Comparison of ENCODE assay signal across 8 cellular contexts in the genomic region with DNA sequence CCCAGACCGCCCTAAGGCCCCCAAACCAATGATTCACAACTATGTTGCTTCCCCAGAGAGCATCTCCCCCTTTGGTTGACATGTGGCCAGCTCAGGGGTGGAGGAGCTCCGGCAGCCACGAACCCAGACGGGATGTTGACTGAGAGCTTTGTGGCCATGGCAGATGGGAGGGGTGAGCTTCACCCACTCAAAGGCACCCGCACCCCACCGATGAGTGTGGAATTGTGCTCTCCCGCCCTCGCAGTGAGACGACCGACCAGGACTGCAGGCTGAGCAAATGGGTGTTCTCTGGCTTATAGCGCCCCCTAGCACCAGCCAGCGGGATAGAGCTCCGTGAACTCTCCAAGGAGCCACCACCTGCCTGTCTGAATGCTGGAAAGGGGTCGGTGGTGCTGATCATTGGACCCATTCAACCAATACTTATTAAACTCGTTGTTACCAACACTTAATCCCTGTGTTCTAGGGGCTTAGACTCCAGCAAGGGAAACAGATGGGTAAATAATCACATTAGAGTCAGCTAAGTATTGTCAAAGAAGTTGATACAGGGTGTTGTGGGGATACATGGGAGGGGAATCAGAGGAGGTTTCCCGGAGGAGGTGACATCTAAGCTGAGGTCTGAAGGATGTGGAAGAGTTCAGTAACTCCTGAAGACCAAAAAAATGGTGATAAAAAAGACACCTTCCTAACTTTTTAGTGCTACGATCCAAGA. TPM values are rescaled to one million over a fixed set of nuclear protein-coding genes. Genes with fewer than 3 reads are reported as not detected.
DNase-seq lines count a peak whose midpoint lies in the region; FAIRE-seq and TF ChIP-seq lines count a peak whose summit lies in the region.

No MANE protein-coding gene starts in this region.

- H3K9me3 ChIP-seq in WERI-Rb-1 (ENCODE audit: severe bottlenecking) (no peaks in the 10 kb centered on the region), breast epithelium (no peaks in the 10 kb centered on the region), keratinocyte (ENCODE audit: control insufficient read depth, low read depth, low read length) (no peaks in the 10 kb centered on the region)

- H3K27me3 ChIP-seq in WERI-Rb-1 (ENCODE audit: insufficient read depth, low read depth, severe bottlenecking) (peaks cover 15% of the 10 kb centered on the region), breast epithelium (peaks cover 0 to 7% of the 10 kb centered on the region in 2 donors), keratinocyte (ENCODE audit: control insufficient read depth, extremely low read depth, insufficient read depth, low read length) (peaks cover 5% of the 10 kb centered on the region)

- TF ChIP-seq CTCF in WERI-Rb-1 (IDR thresholded peaks at IDR 0.05; ENCODE audit: low read depth, low read length) (peak; percentile 94), breast epithelium (IDR thresholded peaks at IDR 0.05) (peak; percentile 76 to 92 (median 88)), keratinocyte (optimal IDR thresholded peaks at IDR 0.05 in 1 of 3, IDR thresholded peaks at IDR 0.05 in 1 of 3, conservative IDR thresholded peaks at IDR 0.05 in 1 of 3; ENCODE audit: extremely low read depth in 1 of 3, insufficient read depth in 2 of 3, low read length in 3 of 3) (peak; percentile 94 to 98 (median 97))

- H3K4me1 ChIP-seq in breast epithelium: peaks cover 0 to 2% of the 10 kb centered on the region in 2 donors
- H3K4me1 ChIP-seq in keratinocyte (ENCODE audit: control insufficient read depth, extremely low read depth, insufficient read depth, low read length): peaks cover 5% of the 10 kb centered on the region

- no peak for TF ChIP-seq POLR2A in breast epithelium (IDR thresholded peaks at IDR 0.05)

- H3K79me2 ChIP-seq in keratinocyte (ENCODE audit: control insufficient read depth, insufficient read depth, low read length): no peaks in the 10 kb centered on the region

- H3K9ac ChIP-seq in keratinocyte (ENCODE audit: control insufficient read depth, extremely low read depth, insufficient read depth, low read length): no peak overlapping the region

- no peaks in the 10 kb centered on the region for H3K9me1 ChIP-seq in keratinocyte (ENCODE audit: control insufficient read depth, extremely low read depth, insufficient read depth, low read length)

- H3K4me3 ChIP-seq in WERI-Rb-1 (ENCODE audit: low read depth, low read length) (no peak overlapping the region), breast epithelium (peak overlapping the region in 1 of 3 donors; percentile 47), keratinocyte (ENCODE audit: control insufficient read depth in 2 of 3, extremely low read depth in 1 of 3, insufficient read depth in 2 of 3, low read depth in 1 of 3, low read length in 3 of 3) (no peak overlapping the region)

- intact Hi-C loops in breast epithelium (cut with DNase I; ENCODE audit: low total_unique reads): loop anchor here (10.0 kb wide), 1 partner anchor 262 kb away; no protein-coding TSS in a partner anchor

- FAIRE-seq in keratinocyte (lab: Jason Lieb, UNC): peak; percentile 59

- DNase-seq in D341Med (ENCODE audit: low spot score): peak; percentile 81
- peak; percentile 42 for DNase-seq in LoVo (ENCODE audit: low spot score)
- DNase-seq in WERI-Rb-1: peak; percentile 78
- peak; percentile 80 to 81 for DNase-seq in breast epithelium (ENCODE audit: low spot score in 2 of 2)
- no peak for DNase-seq in keratinocyte (ENCODE audit: low read depth, low spot score)
- DNase-seq in stimulated activated CD4-positive, alpha-beta T cell treated with anti-CD3 and anti-CD28 coated beads, Interleukin-1b, Interleukin-23, amount 100 ng/mL, for 48 hours: peak; percentile 61
- no peak for DNase-seq in NCI-H2081 treated with DMSO at 0.1 percent for 48 hours (lab: John Stamatoyannopoulos, UW)
- no peak for DNase-seq in cerebellar nuclear complex (lab: John Stamatoyannopoulos, UW)

- H4K20me1 ChIP-seq in keratinocyte (ENCODE audit: control insufficient read depth, extremely low read depth, insufficient read depth, low read length): no peaks in the 10 kb centered on the region

- dilution Hi-C loops in keratinocyte (cut with MboI; ENCODE audit: extremely low pct_ligation_motif_present, low sequenced_read_pairs): loop anchor here (25.0 kb wide), 1 partner anchor 285 kb away; no protein-coding TSS in a partner anchor

- no peak overlapping the region for H3K27ac ChIP-seq in WERI-Rb-1
- peak overlapping the region; percentile 46 to 63 for H3K27ac ChIP-seq in breast epithelium
- H3K27ac ChIP-seq in keratinocyte (ENCODE audit: control insufficient read depth, insufficient read depth, low read length): no peak overlapping the region

- peak overlapping the region; percentile 7 for H2AFZ ChIP-seq in keratinocyte (ENCODE audit: control insufficient read depth, low read length)

- H3K36me3 ChIP-seq in WERI-Rb-1 (no peaks in the 10 kb centered on the region), breast epithelium (no peaks in the 10 kb centered on the region), keratinocyte (ENCODE audit: control insufficient read depth in 2 of 2, extremely low read depth in 1 of 2, insufficient read depth in 2 of 2, low read length in 2 of 2) (no peaks in the 10 kb centered on the region)

- H3K4me2 ChIP-seq in keratinocyte (ENCODE audit: control insufficient read depth, extremely low read depth, insufficient read depth, low read depth, low read length): no peak overlapping the region

RNA-seq across cellular contexts. Expression of a gene that starts 4.5 kb away (rescaled TPM):
- 1,000 to 10,000 TPM in 1 of 3 donors, 100 to 1,000 TPM in 2; 269 to 1,246 (median 290) TPM for total RNA-seq in breast epithelium
- polyA plus RNA-seq in keratinocyte: 26.2 to 48.0 TPM (median 34.3 TPM) in 3 replicates
- polyA plus RNA-seq in keratinocyte (2011; ENCODE audit: low read depth): 6.5 TPM
- 19.8 and 24.7 TPM in 2 replicates for polyA plus RNA-seq in keratinocyte (2011; cell fraction: cytosol; rRNA removed)
- polyA plus RNA-seq in keratinocyte (2011; cell fraction: nucleus; rRNA removed): 59.4 and 63.8 TPM in 2 replicates
- polyA plus RNA-seq in keratinocyte (2012; ENCODE audit: low replicate concordance): 13.0 and 47.5 TPM in 2 replicates
- polyA minus RNA-seq in keratinocyte: 40.6 to 57.9 TPM (median 43.2 TPM) in 3 replicates
- 24.2 TPM for polyA minus RNA-seq in keratinocyte (2011; cell fraction: cytosol; rRNA and poly(A)+ RNA removed)
- polyA minus RNA-seq in keratinocyte (2011; cell fraction: nucleus; rRNA and poly(A)+ RNA removed): 33.6 and 53.5 TPM in 2 replicates

Comparison
In these comparisons a context has a peak if more than half of its experiments do, and no peak if none do; other contexts are left out.
1. DNase-seq: peak in D341Med (single experiment), LoVo (single experiment), WERI-Rb-1 (single experiment), breast epithelium (2 of 2) and stimulated activated CD4-positive, alpha-beta T cell treated with anti-CD3 and anti-CD28 coated beads, Interleukin-1b, Interleukin-23, amount 100 ng/mL, for 48 hours (single experiment); none in keratinocyte (single experiment), NCI-H2081 treated with DMSO at 0.1 percent for 48 hours (single experiment) and cerebellar nuclear complex (0 of 2).
2. H3K27ac ChIP-seq: peak in breast epithelium (2 of 2); none in WERI-Rb-1 (single experiment) and keratinocyte (single experiment).
3. Peak in every context shown above with its lines, with median percentiles within 50 percentile points of each other: CTCF ChIP-seq.